In genomic region chrX:103629295-103630170, GRCh38 we compare ENCODE assay signal across 2 cellular contexts.
TF ChIP-seq lines count a peak whose summit lies in the region.

No MANE protein-coding gene starts in this region.

TF ChIP-seq in HEK293, 187 proteins besides CTCF, POLR2A, EP300 and RAD21 (continued from another document and continues in another):
- TF ChIP-seq KLF1 (tag by site-specific recombination; IDR thresholded peaks at IDR 0.05) (peak; percentile 64), ZXDB (tag by site-specific recombination; IDR thresholded peaks at IDR 0.05) (peak; percentile 83), ZNF394 (tag by site-specific recombination; IDR thresholded peaks at IDR 0.05; ENCODE audit: borderline replicate concordance) (0 out of 2 replicates have a peak, but pooled peaks have one; percentile 28), KLF16 (tag by site-specific recombination; IDR thresholded peaks at IDR 0.05) (peak; percentile 94), MEIS1 (CRISPR knock-in tag; IDR thresholded peaks at IDR 0.05; ENCODE audit: borderline replicate concordance) (no peak), OVOL3 (tag by site-specific recombination; IDR thresholded peaks at IDR 0.05) (no peak), TRIM28 (IDR thresholded peaks at IDR 0.05; ENCODE audit: borderline replicate concordance, low read length) (peak; percentile 81), ZNF791 (tag by site-specific recombination; IDR thresholded peaks at IDR 0.05) (no peak), ZNF561 (tag by site-specific recombination; IDR thresholded peaks at IDR 0.05; ENCODE audit: borderline replicate concordance) (peak; percentile 28; the same call in 1 of the 2 replicates), EGR2 (tag by site-specific recombination; IDR thresholded peaks at IDR 0.05; ENCODE audit: low read depth) (peak; percentile 70), GLIS1 (tag by site-specific recombination; IDR thresholded peaks at IDR 0.05) (peak; percentile 51), KLF9 (tag by site-specific recombination; IDR thresholded peaks at IDR 0.05; ENCODE audit: low read depth) (peak; percentile 84), ZNF26 (tag by site-specific recombination; IDR thresholded peaks at IDR 0.05) (no peak), ZBTB21 (tag by site-specific recombination; IDR thresholded peaks at IDR 0.05) (no peak), ZNF423 (tag by site-specific recombination; IDR thresholded peaks at IDR 0.05) (0 out of 2 replicates have a peak, but pooled peaks have one; percentile 14), ZNF433 (tag by site-specific recombination; IDR thresholded peaks at IDR 0.05; ENCODE audit: low read depth) (no peak), ZNF692 (tag by site-specific recombination; IDR thresholded peaks at IDR 0.05) (peak; percentile 36; the same call in 1 of the 2 replicates), ZNF558 (tag by site-specific recombination; IDR thresholded peaks at IDR 0.05) (no peak), GLI2 (tag by site-specific recombination; IDR thresholded peaks at IDR 0.05; ENCODE audit: borderline replicate concordance, low read depth) (no peak), ZBTB8A (tag by site-specific recombination; IDR thresholded peaks at IDR 0.05) (peak; percentile 54; the same call in 1 of the 2 replicates), ZNF202 (tag by site-specific recombination; IDR thresholded peaks at IDR 0.05; ENCODE audit: borderline replicate concordance) (no peak), ZNF529 (tag by site-specific recombination; IDR thresholded peaks at IDR 0.05; ENCODE audit: insufficient replicate concordance) (no peak)
- TF ChIP-seq, protein P1, sequence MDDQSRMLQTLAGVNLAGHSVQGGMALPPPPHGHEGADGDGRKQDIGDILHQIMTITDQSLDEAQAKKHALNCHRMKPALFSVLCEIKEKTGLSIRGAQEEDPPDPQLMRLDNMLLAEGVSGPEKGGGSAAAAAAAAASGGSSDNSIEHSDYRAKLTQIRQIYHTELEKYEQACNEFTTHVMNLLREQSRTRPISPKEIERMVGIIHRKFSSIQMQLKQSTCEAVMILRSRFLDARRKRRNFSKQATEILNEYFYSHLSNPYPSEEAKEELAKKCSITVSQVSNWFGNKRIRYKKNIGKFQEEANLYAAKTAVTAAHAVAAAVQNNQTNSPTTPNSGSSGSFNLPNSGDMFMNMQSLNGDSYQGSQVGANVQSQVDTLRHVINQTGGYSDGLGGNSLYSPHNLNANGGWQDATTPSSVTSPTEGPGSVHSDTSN (CRISPR knock-in tag; IDR thresholded peaks at IDR 0.05): 0 out of 2 replicates have a peak, but pooled peaks have one; percentile 32
- TF ChIP-seq, protein P2, sequence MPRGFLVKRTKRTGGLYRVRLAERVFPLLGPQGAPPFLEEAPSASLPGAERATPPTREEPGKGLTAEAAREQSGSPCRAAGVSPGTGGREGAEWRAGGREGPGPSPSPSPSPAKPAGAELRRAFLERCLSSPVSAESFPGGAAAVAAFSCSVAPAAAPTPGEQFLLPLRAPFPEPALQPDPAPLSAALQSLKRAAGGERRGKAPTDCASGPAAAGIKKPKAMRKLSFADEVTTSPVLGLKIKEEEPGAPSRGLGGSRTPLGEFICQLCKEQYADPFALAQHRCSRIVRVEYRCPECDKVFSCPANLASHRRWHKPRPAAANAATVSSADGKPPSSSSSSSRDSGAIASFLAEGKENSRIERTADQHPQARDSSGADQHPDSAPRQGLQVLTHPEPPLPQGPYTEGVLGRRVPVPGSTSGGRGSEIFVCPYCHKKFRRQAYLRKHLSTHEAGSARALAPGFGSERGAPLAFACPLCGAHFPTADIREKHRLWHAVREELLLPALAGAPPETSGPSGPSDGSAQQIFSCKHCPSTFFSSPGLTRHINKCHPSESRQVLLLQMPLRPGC (tag by site-specific recombination; IDR thresholded peaks at IDR 0.05): 0 out of 2 replicates have a peak, but pooled peaks have one; percentile 29

TF ChIP-seq in WTC11, 78 proteins besides CTCF, POLR2A, EP300 and RAD21 (continued from another document and continues in another):
- TF ChIP-seq, protein P3, sequence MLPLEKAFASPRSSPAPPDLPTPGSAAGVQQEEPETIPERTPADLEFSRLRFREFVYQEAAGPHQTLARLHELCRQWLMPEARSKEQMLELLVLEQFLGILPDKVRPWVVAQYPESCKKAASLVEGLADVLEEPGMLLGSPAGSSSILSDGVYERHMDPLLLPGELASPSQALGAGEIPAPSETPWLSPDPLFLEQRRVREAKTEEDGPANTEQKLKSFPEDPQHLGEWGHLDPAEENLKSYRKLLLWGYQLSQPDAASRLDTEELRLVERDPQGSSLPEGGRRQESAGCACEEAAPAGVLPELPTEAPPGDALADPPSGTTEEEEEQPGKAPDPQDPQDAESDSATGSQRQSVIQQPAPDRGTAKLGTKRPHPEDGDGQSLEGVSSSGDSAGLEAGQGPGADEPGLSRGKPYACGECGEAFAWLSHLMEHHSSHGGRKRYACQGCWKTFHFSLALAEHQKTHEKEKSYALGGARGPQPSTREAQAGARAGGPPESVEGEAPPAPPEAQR (CRISPR knock-in tag; IDR thresholded peaks at IDR 0.05): no peak
- TF ChIP-seq ZNF281 (CRISPR knock-in tag; IDR thresholded peaks at IDR 0.05) (0 out of 2 replicates have a peak, but pooled peaks have one; percentile 64), TEAD1 (CRISPR knock-in tag; IDR thresholded peaks at IDR 0.05) (no peak), ETV6 (CRISPR knock-in tag; IDR thresholded peaks at IDR 0.05) (no peak), CBFB (CRISPR knock-in tag; IDR thresholded peaks at IDR 0.05; ENCODE audit: low read depth) (no peak), PRRX2 (CRISPR knock-in tag; IDR thresholded peaks at IDR 0.05) (no peak), SMAD4 (CRISPR knock-in tag; IDR thresholded peaks at IDR 0.05) (no peak), ZNF423 (CRISPR knock-in tag; IDR thresholded peaks at IDR 0.05) (no peak), SMAD3 (CRISPR knock-in tag; IDR thresholded peaks at IDR 0.05; ENCODE audit: borderline replicate concordance) (no peak), GRHL2 (CRISPR knock-in tag; IDR thresholded peaks at IDR 0.05; ENCODE audit: insufficient replicate concordance, severe bottlenecking) (no peak), SOX15 (CRISPR knock-in tag; IDR thresholded peaks at IDR 0.05) (no peak), KAT7 (CRISPR knock-in tag; IDR thresholded peaks at IDR 0.05; ENCODE audit: borderline replicate concordance) (no peak), HMGA2 (CRISPR knock-in tag; IDR thresholded peaks at IDR 0.05) (no peak), ZNF416 (CRISPR knock-in tag; IDR thresholded peaks at IDR 0.05) (no peak), TCF7 (CRISPR knock-in tag; IDR thresholded peaks at IDR 0.05; ENCODE audit: low read depth) (no peak), ZNF138 (CRISPR knock-in tag; conservative IDR thresholded peaks at IDR 0.05) (no peak), HMGXB4 (CRISPR knock-in tag; IDR thresholded peaks at IDR 0.05) (0 out of 2 replicates have a peak, but pooled peaks have one; percentile 56), ARID4B (CRISPR knock-in tag; IDR thresholded peaks at IDR 0.05; ENCODE audit: borderline replicate concordance) (0 out of 2 replicates have a peak, but pooled peaks have one; percentile 20)
- TF ChIP-seq, protein P4, sequence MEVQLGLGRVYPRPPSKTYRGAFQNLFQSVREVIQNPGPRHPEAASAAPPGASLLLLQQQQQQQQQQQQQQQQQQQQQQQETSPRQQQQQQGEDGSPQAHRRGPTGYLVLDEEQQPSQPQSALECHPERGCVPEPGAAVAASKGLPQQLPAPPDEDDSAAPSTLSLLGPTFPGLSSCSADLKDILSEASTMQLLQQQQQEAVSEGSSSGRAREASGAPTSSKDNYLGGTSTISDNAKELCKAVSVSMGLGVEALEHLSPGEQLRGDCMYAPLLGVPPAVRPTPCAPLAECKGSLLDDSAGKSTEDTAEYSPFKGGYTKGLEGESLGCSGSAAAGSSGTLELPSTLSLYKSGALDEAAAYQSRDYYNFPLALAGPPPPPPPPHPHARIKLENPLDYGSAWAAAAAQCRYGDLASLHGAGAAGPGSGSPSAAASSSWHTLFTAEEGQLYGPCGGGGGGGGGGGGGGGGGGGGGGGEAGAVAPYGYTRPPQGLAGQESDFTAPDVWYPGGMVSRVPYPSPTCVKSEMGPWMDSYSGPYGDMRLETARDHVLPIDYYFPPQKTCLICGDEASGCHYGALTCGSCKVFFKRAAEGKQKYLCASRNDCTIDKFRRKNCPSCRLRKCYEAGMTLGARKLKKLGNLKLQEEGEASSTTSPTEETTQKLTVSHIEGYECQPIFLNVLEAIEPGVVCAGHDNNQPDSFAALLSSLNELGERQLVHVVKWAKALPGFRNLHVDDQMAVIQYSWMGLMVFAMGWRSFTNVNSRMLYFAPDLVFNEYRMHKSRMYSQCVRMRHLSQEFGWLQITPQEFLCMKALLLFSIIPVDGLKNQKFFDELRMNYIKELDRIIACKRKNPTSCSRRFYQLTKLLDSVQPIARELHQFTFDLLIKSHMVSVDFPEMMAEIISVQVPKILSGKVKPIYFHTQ (CRISPR knock-in tag; IDR thresholded peaks at IDR 0.05): no peak
- TF ChIP-seq, protein P5, sequence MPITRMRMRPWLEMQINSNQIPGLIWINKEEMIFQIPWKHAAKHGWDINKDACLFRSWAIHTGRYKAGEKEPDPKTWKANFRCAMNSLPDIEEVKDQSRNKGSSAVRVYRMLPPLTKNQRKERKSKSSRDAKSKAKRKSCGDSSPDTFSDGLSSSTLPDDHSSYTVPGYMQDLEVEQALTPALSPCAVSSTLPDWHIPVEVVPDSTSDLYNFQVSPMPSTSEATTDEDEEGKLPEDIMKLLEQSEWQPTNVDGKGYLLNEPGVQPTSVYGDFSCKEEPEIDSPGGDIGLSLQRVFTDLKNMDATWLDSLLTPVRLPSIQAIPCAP (CRISPR knock-in tag; IDR thresholded peaks at IDR 0.05): no peak
- TF ChIP-seq, protein P6, sequence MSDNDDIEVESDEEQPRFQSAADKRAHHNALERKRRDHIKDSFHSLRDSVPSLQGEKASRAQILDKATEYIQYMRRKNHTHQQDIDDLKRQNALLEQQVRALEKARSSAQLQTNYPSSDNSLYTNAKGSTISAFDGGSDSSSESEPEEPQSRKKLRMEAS (CRISPR knock-in tag; IDR thresholded peaks at IDR 0.05): peak; percentile 39; the same call in 1 of the 2 replicates
- TF ChIP-seq, protein P7, sequence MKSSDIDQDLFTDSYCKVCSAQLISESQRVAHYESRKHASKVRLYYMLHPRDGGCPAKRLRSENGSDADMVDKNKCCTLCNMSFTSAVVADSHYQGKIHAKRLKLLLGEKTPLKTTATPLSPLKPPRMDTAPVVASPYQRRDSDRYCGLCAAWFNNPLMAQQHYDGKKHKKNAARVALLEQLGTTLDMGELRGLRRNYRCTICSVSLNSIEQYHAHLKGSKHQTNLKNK (CRISPR knock-in tag; IDR thresholded peaks at IDR 0.05): no peak
- TF ChIP-seq, protein P8, sequence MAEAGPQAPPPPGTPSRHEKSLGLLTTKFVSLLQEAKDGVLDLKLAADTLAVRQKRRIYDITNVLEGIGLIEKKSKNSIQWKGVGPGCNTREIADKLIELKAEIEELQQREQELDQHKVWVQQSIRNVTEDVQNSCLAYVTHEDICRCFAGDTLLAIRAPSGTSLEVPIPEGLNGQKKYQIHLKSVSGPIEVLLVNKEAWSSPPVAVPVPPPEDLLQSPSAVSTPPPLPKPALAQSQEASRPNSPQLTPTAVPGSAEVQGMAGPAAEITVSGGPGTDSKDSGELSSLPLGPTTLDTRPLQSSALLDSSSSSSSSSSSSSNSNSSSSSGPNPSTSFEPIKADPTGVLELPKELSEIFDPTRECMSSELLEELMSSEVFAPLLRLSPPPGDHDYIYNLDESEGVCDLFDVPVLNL (CRISPR knock-in tag; IDR thresholded peaks at IDR 0.05; ENCODE audit: borderline replicate concordance, low read depth): no peak
